Comparison of ENCODE assay signal across 18 cellular contexts in genomic region chr7:2622869-2623697, GRCh38. TPM values are rescaled to one million over a fixed set of nuclear protein-coding genes. Genes with fewer than 3 reads are reported as not detected.
DNase-seq lines count a peak whose midpoint lies in the region; ATAC-seq and TF ChIP-seq lines count a peak whose summit lies in the region.
"Had no signal": no experiment of that assay in that cellular context is flagged by ENCODE, and none has a peak within 500 bp of the region (broad histone marks: within the 10 kb centered on the region; RNA-seq: fewer than 3 reads in every experiment).

No MANE protein-coding gene starts in this region.

- TF ChIP-seq CTCF in Caco-2 (IDR thresholded peaks at IDR 0.05; ENCODE audit: insufficient read depth in 1 of 2, low read depth in 1 of 2, low read length in 1 of 2, severe bottlenecking in 1 of 2, unreplicated experiment in 1 of 2): no peak
- TF ChIP-seq CTCF in Panc1 (IDR thresholded peaks at IDR 0.05): no peak
- TF ChIP-seq CTCF in hepatocyte (IDR thresholded peaks at IDR 0.05; ENCODE audit: poor library complexity): no peak
- TF ChIP-seq CTCF in neural progenitor cell (IDR thresholded peaks at IDR 0.05): no peak
- TF ChIP-seq CTCF in brain microvascular endothelial cell (IDR thresholded peaks at IDR 0.05; ENCODE audit: low read depth, low read length, missing control alignments): no peak

- H2AFZ ChIP-seq in hepatocyte (no peak overlapping the region), neural progenitor cell (replicated peaks) (no peak overlapping the region)
- H2AFZ ChIP-seq: GM23248, parathyroid adenoma had no signal

- no peak overlapping the region for H3K4me3 Mint-ChIP-seq in Caco-2 (ENCODE audit: unreplicated experiment)
- H3K4me3 Mint-ChIP-seq in neural progenitor cell: no peak overlapping the region
- H3K4me3 Mint-ChIP-seq: activated B cell treated with CpG ODN at 0.5 μM for 24 hours; activated naive CD8-positive, alpha-beta T cell treated with anti-CD3 and anti-CD28 coated beads for 36 hours; activated T-helper 1 cell treated with anti-CD3 and anti-CD28 coated beads, Interleukin-12 subunit alpha, Interleukin-12 subunit beta, Interleukin-2, Interleukin-4 antibody, amounts not matched to agents 30 ng/mL and 10 ng/mL and 1 ng/mL, durations not matched to agents 14 hours and 24 hours and 36 hours; T-helper 1 cell treated with Interleukin-12 subunit alpha and Interleukin-12 subunit beta and Interleukin-4 antibody, amounts not matched to agents 30 μg/mL and 1 μg/mL, for 36 hours had no signal

- intact Hi-C loops in Caco-2 (cut with micrococcal nuclease; ENCODE audit: unreplicated experiment): no loop called here
- intact Hi-C loops in Panc1 (cut with micrococcal nuclease; ENCODE audit: unreplicated experiment): no loop called here

- ATAC-seq in Panc1 (peak; percentile 58), GM18498 (IDR thresholded peaks at IDR 0.05; ENCODE audit: unreplicated experiment) (no peak)

- BruUV-seq in Caco-2 (replicated peaks; lab: Mats Ljungman, UMichigan) (no TSS peak), Panc1 (replicated peaks; lab: Mats Ljungman, UMichigan) (no TSS peak)

- peak; percentile 60 to 88 for DNase-seq in Caco-2
- DNase-seq in Panc1 (ENCODE audit: low read depth, low spot score): no peak
- peak; percentile 70 for DNase-seq in hepatocyte (ENCODE audit: low spot score)
- DNase-seq in neural progenitor cell (ENCODE audit: low spot score): no peak
- DNase-seq in brain microvascular endothelial cell: no peak
- DNase-seq in Kasumi-1 (lab: John Stamatoyannopoulos, UW): no peak
- no peak for DNase-seq in NCI-H2081 treated with DMSO at 0.1 percent for 48 hours (lab: John Stamatoyannopoulos, UW)
- DNase-seq: activated B cell treated with CpG ODN at 0.5 μM for 24 hours; activated naive CD8-positive, alpha-beta T cell treated with anti-CD3 and anti-CD28 coated beads for 36 hours; AML-193; effector CD8-positive, alpha-beta T cell; GM23248; NCI-H1436 treated with DMSO at 0.1 percent for 48 hours; testis had no signal

- peaks cover 36% of the 10 kb centered on the region for H3K4me1 ChIP-seq in Caco-2
- peaks cover 18% of the 10 kb centered on the region for H3K4me1 ChIP-seq in Panc1 (ENCODE audit: control insufficient read depth, insufficient read depth, low read length)
- H3K4me1 ChIP-seq in hepatocyte (ENCODE audit: insufficient read depth): peaks cover 58% of the 10 kb centered on the region
- H3K4me1 ChIP-seq in neural progenitor cell: peaks cover 21% of the 10 kb centered on the region

- no peaks in the 10 kb centered on the region for H3K9me2 ChIP-seq in hepatocyte (replicated peaks; ENCODE audit: insufficient read depth)

- H3K9ac ChIP-seq in neural progenitor cell: no peak overlapping the region
- H3K9ac ChIP-seq: GM23248, parathyroid adenoma had no signal

- H3K9me3 Mint-ChIP-seq in Caco-2 (ENCODE audit: unreplicated experiment): no peaks in the 10 kb centered on the region
- H3K9me3 Mint-ChIP-seq in neural progenitor cell: no peaks in the 10 kb centered on the region
- H3K9me3 Mint-ChIP-seq: activated B cell treated with CpG ODN at 0.5 μM for 24 hours; activated naive CD8-positive, alpha-beta T cell treated with anti-CD3 and anti-CD28 coated beads for 36 hours; activated T-helper 1 cell treated with anti-CD3 and anti-CD28 coated beads, Interleukin-12 subunit alpha, Interleukin-12 subunit beta, Interleukin-2, Interleukin-4 antibody, amounts not matched to agents 30 ng/mL and 10 ng/mL and 1 ng/mL, durations not matched to agents 14 hours and 24 hours and 36 hours; T-helper 1 cell treated with Interleukin-12 subunit alpha and Interleukin-12 subunit beta and Interleukin-4 antibody, amounts not matched to agents 30 μg/mL and 1 μg/mL, for 36 hours had no signal

- H3K4me1 Mint-ChIP-seq in Caco-2 (ENCODE audit: low read depth, unreplicated experiment) (peaks cover 7% of the 10 kb centered on the region), neural progenitor cell (peaks cover 50% of the 10 kb centered on the region)
- H3K4me1 Mint-ChIP-seq: activated B cell treated with CpG ODN at 0.5 μM for 24 hours; activated naive CD8-positive, alpha-beta T cell treated with anti-CD3 and anti-CD28 coated beads for 36 hours had no signal

- H3K36me3 ChIP-seq in Caco-2 (ENCODE audit: control insufficient read depth, insufficient read depth, low read length) (no peaks in the 10 kb centered on the region), Panc1 (ENCODE audit: control insufficient read depth, insufficient read depth, low read length) (no peaks in the 10 kb centered on the region), hepatocyte (replicated peaks; ENCODE audit: insufficient read depth, low read depth) (no peaks in the 10 kb centered on the region), neural progenitor cell (no peaks in the 10 kb centered on the region), brain microvascular endothelial cell (replicated peaks) (no peaks in the 10 kb centered on the region)

- H3K27ac Mint-ChIP-seq in Caco-2 (ENCODE audit: unreplicated experiment) (no peak overlapping the region), neural progenitor cell (peak overlapping the region; percentile 63)
- H3K27ac Mint-ChIP-seq: activated B cell treated with CpG ODN at 0.5 μM for 24 hours; activated naive CD8-positive, alpha-beta T cell treated with anti-CD3 and anti-CD28 coated beads for 36 hours; activated T-helper 1 cell treated with anti-CD3 and anti-CD28 coated beads, Interleukin-12 subunit alpha, Interleukin-12 subunit beta, Interleukin-2, Interleukin-4 antibody, amounts not matched to agents 30 ng/mL and 10 ng/mL and 1 ng/mL, durations not matched to agents 14 hours and 24 hours and 36 hours; T-helper 1 cell treated with Interleukin-12 subunit alpha and Interleukin-12 subunit beta and Interleukin-4 antibody, amounts not matched to agents 30 μg/mL and 1 μg/mL, for 36 hours had no signal

- no peaks in the 10 kb centered on the region for H3K36me3 Mint-ChIP-seq in Caco-2 (ENCODE audit: insufficient read depth, unreplicated experiment)
- H3K36me3 Mint-ChIP-seq in neural progenitor cell: no peaks in the 10 kb centered on the region
- H3K36me3 Mint-ChIP-seq: activated naive CD8-positive, alpha-beta T cell treated with anti-CD3 and anti-CD28 coated beads for 36 hours had no signal

- peaks cover 21% of the 10 kb centered on the region for H3F3A ChIP-seq in neural progenitor cell (ENCODE audit: low read depth)

- CTCF ChIA-PET in Caco-2 (lab: Charles Lee) (interaction anchor here (0.6 to 1.0 kb wide), 2 partner anchors 8 to 20 kb away, joined by 3 to 10 read pairs; no protein-coding TSS in a partner anchor), Panc1 (lab: Charles Lee) (interaction anchor here (0.6 to 1.3 kb wide), 2 partner anchors 14 to 117 kb away, joined by 3 to 6 read pairs; no protein-coding TSS in a partner anchor)

- 80% methylated on average over 18 of the region's 19 CpGs for WGBS in hepatocyte (ENCODE audit: low lambda C conversion rate, missing lambda C conversion rate)

- no peak overlapping the region for H3K27ac ChIP-seq in Panc1 (ENCODE audit: low read length)
- H3K27ac ChIP-seq in hepatocyte: peak overlapping the region; percentile 96
- no peak overlapping the region for H3K27ac ChIP-seq in neural progenitor cell
- no peak overlapping the region for H3K27ac ChIP-seq in brain microvascular endothelial cell
- H3K27ac ChIP-seq: GM23248, parathyroid adenoma, testis had no signal

- no peaks in the 10 kb centered on the region for H3K79me2 ChIP-seq in hepatocyte
- H3K79me2 ChIP-seq in neural progenitor cell (ENCODE audit: low read depth): no peaks in the 10 kb centered on the region
- H3K79me2 ChIP-seq: parathyroid adenoma had no signal

- H4K20me1 ChIP-seq in hepatocyte (ENCODE audit: insufficient read depth, poor library complexity, severe bottlenecking): no peaks in the 10 kb centered on the region
- no peaks in the 10 kb centered on the region for H4K20me1 ChIP-seq in neural progenitor cell (ENCODE audit: low read depth)

- POLR2A ChIA-PET in Caco-2 (lab: Charles Lee) (interaction anchor here (1.1 kb wide), 2 partner anchors 8 to 14 kb away, joined by 3 to 4 read pairs; partner anchors contain the start of gene TTYH3), Panc1 (lab: Charles Lee) (no interaction called here)

- 0 out of 2 replicates have a peak overlapping the region, but pooled peaks have one; percentile 3 for H3K4me3 ChIP-seq in Caco-2 (ENCODE audit: low read depth, low read length)
- H3K4me3 ChIP-seq in Panc1 (ENCODE audit: low read depth in 2 of 2, low read length in 2 of 2): no peak overlapping the region
- H3K4me3 ChIP-seq in hepatocyte: no peak overlapping the region
- no peak overlapping the region for H3K4me3 ChIP-seq in neural progenitor cell
- H3K4me3 ChIP-seq in brain microvascular endothelial cell (ENCODE audit: low read depth, low read length): no peak overlapping the region
- H3K4me3 ChIP-seq: GM23248, testis had no signal

- H3K4me2 ChIP-seq in hepatocyte (peak overlapping the region; percentile 61), neural progenitor cell (no peak overlapping the region)

- H3K27me3 Mint-ChIP-seq in Caco-2 (ENCODE audit: insufficient read depth, unreplicated experiment) (no peaks in the 10 kb centered on the region), neural progenitor cell (ENCODE audit: insufficient read depth, low read depth) (peaks cover 5% of the 10 kb centered on the region)
- H3K27me3 Mint-ChIP-seq: activated naive CD8-positive, alpha-beta T cell treated with anti-CD3 and anti-CD28 coated beads for 36 hours had no signal

- in situ Hi-C loops in Panc1 (cut with HindIII; ENCODE audit: low pct_unique_long_range_greater_than_20kb, low sequenced_read_pairs) (no loop called here), brain microvascular endothelial cell (cut with HindIII; ENCODE audit: low pct_ligation_motif_present, low sequenced_read_pairs) (no loop called here)

- H3K27me3 ChIP-seq in Caco-2 (replicated peaks; ENCODE audit: control insufficient read depth, insufficient read depth, low read length): no peaks in the 10 kb centered on the region
- H3K27me3 ChIP-seq in Panc1 (ENCODE audit: control insufficient read depth, insufficient read depth, low read length): no peaks in the 10 kb centered on the region
- no peaks in the 10 kb centered on the region for H3K27me3 ChIP-seq in hepatocyte
- H3K27me3 ChIP-seq in neural progenitor cell: no peaks in the 10 kb centered on the region
- H3K27me3 ChIP-seq in brain microvascular endothelial cell (replicated peaks): no peaks in the 10 kb centered on the region
- H3K27me3 ChIP-seq: testis had no signal

- H3K9me3 ChIP-seq in Caco-2 (no peaks in the 10 kb centered on the region), Panc1 (ENCODE audit: control insufficient read depth, insufficient read depth, low read depth, low read length) (no peaks in the 10 kb centered on the region), hepatocyte (ENCODE audit: low read depth) (no peaks in the 10 kb centered on the region), neural progenitor cell (ENCODE audit: low read depth) (no peaks in the 10 kb centered on the region)
- H3K9me3 ChIP-seq: testis had no signal

RNA-seq across cellular contexts. Expression of gene TTYH3, which starts 8.7 kb away (rescaled TPM):
- total RNA-seq in Caco-2 (2022) (57.3 and 58.6 TPM in 2 replicates), Panc1 (2021; ENCODE audit: unreplicated experiment) (278 TPM), hepatocyte (35.8 and 46.3 TPM in 2 replicates), neural progenitor cell (ENCODE audit: low replicate concordance) (13.2 and 60.0 TPM in 2 replicates)
- polyA plus RNA-seq in Panc1 (2012; ENCODE audit: insufficient read length): 421 TPM
- polyA plus RNA-seq in hepatocyte: 101 and 108 TPM in 2 replicates

Comparison
In these comparisons a context has a peak if more than half of its experiments do, and no peak if none do; other contexts are left out.
1. DNase-seq: peak in Caco-2 (2 of 2) and hepatocyte (single experiment); none in Panc1 (single experiment), neural progenitor cell (single experiment), brain microvascular endothelial cell (single experiment), Kasumi-1 (0 of 2) and NCI-H2081 treated with DMSO at 0.1 percent for 48 hours (single experiment).